ENCODE assay signal across 16 cellular contexts in genomic region chr7:111075498-111075897, GRCh38. TPM values are rescaled to one million over a fixed set of nuclear protein-coding genes. Genes with fewer than 3 reads are reported as not detected.
DNase-seq lines count a peak whose midpoint lies in the region; ATAC-seq and TF ChIP-seq lines count a peak whose summit lies in the region.
"Had no signal": no experiment of that assay in that cellular context is flagged by ENCODE, and none has a peak within 500 bp of the region (broad histone marks: within the 10 kb centered on the region; RNA-seq: fewer than 3 reads in every experiment).

No MANE protein-coding gene starts in this region.

- peaks cover 10 to 14% of the 10 kb centered on the region in 2 donors for H3K36me3 Mint-ChIP-seq in activated naive CD4-positive, alpha-beta T cell treated with anti-CD3 and anti-CD28 coated beads, Interleukin-2, amount 50 U/mL, for 72 hours
- peaks cover 10% of the 10 kb centered on the region for H3K36me3 Mint-ChIP-seq in activated CD8-positive, alpha-beta T cell treated with anti-CD3 and anti-CD28 coated beads for 36 hours (ENCODE audit: low read depth)
- H3K36me3 Mint-ChIP-seq in activated naive CD8-positive, alpha-beta T cell: peaks cover 11% of the 10 kb centered on the region
- peaks cover 6% of the 10 kb centered on the region for H3K36me3 Mint-ChIP-seq in stimulated activated effector memory CD8-positive, alpha-beta T cell treated with anti-CD3 and anti-CD28 coated beads, Interleukin-12 subunit alpha, Interleukin-12 subunit beta, amount 100 ng/mL, for 72 hours
- H3K36me3 Mint-ChIP-seq: CD4-positive, alpha-beta memory T cell had no signal

- no peak overlapping the region for H3K4me3 Mint-ChIP-seq in activated CD8-positive, alpha-beta T cell treated with anti-CD3 and anti-CD28 coated beads for 36 hours
- peak overlapping the region; percentile 11 for H3K4me3 Mint-ChIP-seq in activated naive CD8-positive, alpha-beta T cell
- H3K4me3 Mint-ChIP-seq in stimulated activated effector memory CD8-positive, alpha-beta T cell treated with anti-CD3 and anti-CD28 coated beads, Interleukin-12 subunit alpha, Interleukin-12 subunit beta, amount 100 ng/mL, for 72 hours: peak overlapping the region; percentile 22
- H3K4me3 Mint-ChIP-seq: CD4-positive, alpha-beta memory T cell had no signal

- CTCF ChIA-PET in activated CD8-positive, alpha-beta T cell treated with anti-CD3 and anti-CD28 coated beads for 36 hours (lab: Charles Lee): interaction anchor here (0.8 to 1.8 kb wide), 4 partner anchors 16 to 154 kb away, joined by 3 to 5 read pairs (median 4); partner anchors contain the start of gene LRRN3

- no peaks in the 10 kb centered on the region for H3K27me3 Mint-ChIP-seq in activated CD8-positive, alpha-beta T cell treated with anti-CD3 and anti-CD28 coated beads for 36 hours
- H3K27me3 Mint-ChIP-seq in activated naive CD8-positive, alpha-beta T cell: no peaks in the 10 kb centered on the region
- H3K27me3 Mint-ChIP-seq: CD4-positive, alpha-beta memory T cell had no signal

- H3K9me3 Mint-ChIP-seq in activated naive CD4-positive, alpha-beta T cell treated with anti-CD3 and anti-CD28 coated beads, Interleukin-2, amount 50 U/mL, for 72 hours: peaks cover 4 to 5% of the 10 kb centered on the region in 2 donors
- H3K9me3 Mint-ChIP-seq in activated CD8-positive, alpha-beta T cell treated with anti-CD3 and anti-CD28 coated beads for 36 hours: peaks cover 1% of the 10 kb centered on the region
- no peaks in the 10 kb centered on the region for H3K9me3 Mint-ChIP-seq in activated naive CD8-positive, alpha-beta T cell (ENCODE audit: low read depth)
- H3K9me3 Mint-ChIP-seq in stimulated activated effector memory CD8-positive, alpha-beta T cell treated with anti-CD3 and anti-CD28 coated beads, Interleukin-12 subunit alpha, Interleukin-12 subunit beta, amount 100 ng/mL, for 72 hours: peaks cover 3% of the 10 kb centered on the region
- H3K9me3 Mint-ChIP-seq: CD4-positive, alpha-beta memory T cell had no signal

- peak overlapping the region; percentile 82 to 84 for H3K27ac Mint-ChIP-seq in activated naive CD4-positive, alpha-beta T cell treated with anti-CD3 and anti-CD28 coated beads, Interleukin-2, amount 50 U/mL, for 72 hours
- peak overlapping the region; percentile 74 for H3K27ac Mint-ChIP-seq in activated CD8-positive, alpha-beta T cell treated with anti-CD3 and anti-CD28 coated beads for 36 hours
- peak overlapping the region; percentile 91 for H3K27ac Mint-ChIP-seq in activated naive CD8-positive, alpha-beta T cell
- peak overlapping the region; percentile 87 for H3K27ac Mint-ChIP-seq in stimulated activated effector memory CD8-positive, alpha-beta T cell treated with anti-CD3 and anti-CD28 coated beads, Interleukin-12 subunit alpha, Interleukin-12 subunit beta, amount 100 ng/mL, for 72 hours
- H3K27ac Mint-ChIP-seq: CD4-positive, alpha-beta memory T cell had no signal

- intact Hi-C loops in activated CD8-positive, alpha-beta T cell treated with anti-CD3 and anti-CD28 coated beads for 36 hours (cut with micrococcal nuclease): no loop called here

- TF ChIP-seq CTCF in activated CD8-positive, alpha-beta T cell treated with anti-CD3 and anti-CD28 coated beads for 36 hours (IDR thresholded peaks at IDR 0.05): no peak

- no peak for DNase-seq in activated naive CD4-positive, alpha-beta T cell treated with anti-CD3 and anti-CD28 coated beads, Interleukin-2, amount 50 U/mL, for 72 hours (ENCODE audit: low spot score in 2 of 2)
- no peak for DNase-seq in activated naive CD4-positive, alpha-beta T cell (lab: John Stamatoyannopoulos, UW)
- DNase-seq in activated CD8-positive, alpha-beta T cell treated with anti-CD3 and anti-CD28 coated beads for 36 hours: no peak
- DNase-seq in stimulated activated effector memory CD8-positive, alpha-beta T cell treated with anti-CD3 and anti-CD28 coated beads, Interleukin-12 subunit alpha, Interleukin-12 subunit beta, amount 100 ng/mL, for 72 hours (ENCODE audit: low spot score in 2 of 2): no peak
- no peak for DNase-seq in glomerular visceral epithelial cell (ENCODE audit: extremely low spot score)
- DNase-seq: BE2C; CD4-positive, alpha-beta memory T cell; DMS79; NCI-H1417; NCI-H2029 treated with DMSO at 0.1 percent for 48 hours; NCI-H510A treated with DMSO at 0.1 percent for 48 hours had no signal

- POLR2A ChIA-PET in activated CD8-positive, alpha-beta T cell treated with anti-CD3 and anti-CD28 coated beads for 36 hours (lab: Charles Lee): interaction anchor here (2.0 to 2.2 kb wide), 2 partner anchors 12 to 16 kb away, joined by 8 read pairs; partner anchors contain the start of gene LRRN3

- ATAC-seq in activated naive CD4-positive, alpha-beta T cell treated with anti-CD3 and anti-CD28 coated beads, Interleukin-2, amount 50 U/mL, for 72 hours: no peak
- ATAC-seq in activated CD8-positive, alpha-beta T cell treated with anti-CD3 and anti-CD28 coated beads for 36 hours: no peak
- ATAC-seq in stimulated activated effector memory CD8-positive, alpha-beta T cell treated with anti-CD3 and anti-CD28 coated beads, Interleukin-12 subunit alpha, Interleukin-12 subunit beta, amount 100 ng/mL, for 72 hours: no peak
- no peak for ATAC-seq in GM21528 (IDR thresholded peaks at IDR 0.05; ENCODE audit: low FRiP score, unreplicated experiment)
- ATAC-seq: HCT116, Panc1 had no signal

- peaks cover 71% of the 10 kb centered on the region for H3K4me1 Mint-ChIP-seq in activated CD8-positive, alpha-beta T cell treated with anti-CD3 and anti-CD28 coated beads for 36 hours (ENCODE audit: low read depth)
- H3K4me1 Mint-ChIP-seq in activated naive CD8-positive, alpha-beta T cell (ENCODE audit: low read depth): peaks cover 74% of the 10 kb centered on the region
- H3K4me1 Mint-ChIP-seq in stimulated activated effector memory CD8-positive, alpha-beta T cell treated with anti-CD3 and anti-CD28 coated beads, Interleukin-12 subunit alpha, Interleukin-12 subunit beta, amount 100 ng/mL, for 72 hours: peaks cover 49% of the 10 kb centered on the region

RNA-seq across cellular contexts. Expression of gene LRRN3, which starts 15.4 kb away (rescaled TPM):
- total RNA-seq in activated naive CD4-positive, alpha-beta T cell treated with anti-CD3 and anti-CD28 coated beads, Interleukin-2, amount 50 U/mL, for 72 hours: 10 to 100 TPM in 1 of 2 donors, 1 to 10 TPM in 1; 9.3 to 29.6 TPM
- 10 to 100 TPM; 32.5 to 34.8 TPM for total RNA-seq in activated CD8-positive, alpha-beta T cell treated with anti-CD3 and anti-CD28 coated beads for 36 hours
- total RNA-seq: HT-29 had no signal
